ENCODE assay signal across 24 cellular contexts in genomic region chrX:150854856-150855255, GRCh38. TPM values are rescaled to one million over a fixed set of nuclear protein-coding genes. Genes with fewer than 3 reads are reported as not detected.
A peak's percentile ranks its signal among the peaks of the same experiment; 100 is the strongest.
DNase-seq lines count a peak whose midpoint lies in the region; ATAC-seq, FAIRE-seq and TF ChIP-seq lines count a peak whose summit lies in the region.
"Had no signal": no experiment of that assay in that cellular context is flagged by ENCODE, and none has a peak within 500 bp of the region (broad histone marks: within the 10 kb centered on the region; RNA-seq: fewer than 3 reads in every experiment).

No MANE protein-coding gene starts in this region.

- H3K36me3 ChIP-seq in BE2C (no peaks in the 10 kb centered on the region), DND-41 (ENCODE audit: insufficient read depth, low read length) (no peaks in the 10 kb centered on the region), kidney (ENCODE audit: control insufficient read depth in 1 of 2, insufficient read depth in 2 of 2, low read length in 2 of 2) (no peaks in the 10 kb centered on the region)
- H3K36me3 ChIP-seq: cardiac muscle cell, gastrocnemius medialis, HAP-1, Peyer's patch, transverse colon had no signal

- H3K4me3 ChIP-seq in BE2C (ENCODE audit: low read depth, low read length) (no peak overlapping the region), DND-41 (ENCODE audit: low read depth in 1 of 2, low read length in 2 of 2) (no peak overlapping the region), kidney (ENCODE audit: low read length in 2 of 2) (no peak overlapping the region)
- H3K4me3 ChIP-seq: cardiac muscle cell, gastrocnemius medialis, GM12878, HAP-1, Peyer's patch, transverse colon had no signal

- H3K4me1 ChIP-seq in BE2C: no peaks in the 10 kb centered on the region
- no peaks in the 10 kb centered on the region for H3K4me1 ChIP-seq in DND-41 (ENCODE audit: insufficient read depth, low read length)
- no peaks in the 10 kb centered on the region for H3K4me1 ChIP-seq in kidney (ENCODE audit: control insufficient read depth in 1 of 2, insufficient read depth in 1 of 2, low read depth in 1 of 2, low read length in 2 of 2)
- H3K4me1 ChIP-seq: HAP-1, parathyroid adenoma, Peyer's patch, transverse colon had no signal

- H3K9ac ChIP-seq in DND-41 (ENCODE audit: low read depth, low read length) (no peak overlapping the region), kidney (ENCODE audit: low read length in 2 of 2) (no peak overlapping the region)
- H3K9ac ChIP-seq: parathyroid adenoma, SK-N-SH had no signal

- H2AFZ ChIP-seq in DND-41 (ENCODE audit: low read depth, low read length): no peak overlapping the region
- H2AFZ ChIP-seq: parathyroid adenoma had no signal

- intact Hi-C loops in kidney (cut with DNase I): no loop called here

- H3K9me3 ChIP-seq in BE2C (no peaks in the 10 kb centered on the region), DND-41 (ENCODE audit: insufficient read depth, low read length, severe bottlenecking) (no peaks in the 10 kb centered on the region), kidney (ENCODE audit: control insufficient read depth in 1 of 2, low read length in 2 of 2) (no peaks in the 10 kb centered on the region)
- H3K9me3 ChIP-seq: gastrocnemius medialis, HAP-1, Peyer's patch, transverse colon had no signal

- H3K27me3 ChIP-seq in BE2C (no peaks in the 10 kb centered on the region), DND-41 (ENCODE audit: insufficient read depth, low read length, poor library complexity) (no peaks in the 10 kb centered on the region)
- H3K27me3 ChIP-seq: cardiac muscle cell, gastrocnemius medialis, Peyer's patch, transverse colon had no signal

- H4K20me1 ChIP-seq in DND-41 (ENCODE audit: insufficient read depth, low read length): no peaks in the 10 kb centered on the region

- peak; percentile 83 for ATAC-seq in DND-41 (ENCODE audit: insufficient read depth, low read depth)
- ATAC-seq in GM21447 (IDR thresholded peaks at IDR 0.05; ENCODE audit: unreplicated experiment): no peak
- no peak for ATAC-seq in stimulated activated naive B cell treated with anti-CD40 and anti-IgM and Interleukin-4, amounts not matched to agents 10 μg/mL and 1 μg/mL and 100 μg/mL, for 72 hours (replicated peaks)
- ATAC-seq: activated T-helper 17 cell treated with anti-CD3 and anti-CD28 coated beads, Interleukin-2, amount 50 U/mL, for 72 hours; gastrocnemius medialis; GM12878; left colon had no signal

- H3K79me2 ChIP-seq in DND-41 (ENCODE audit: insufficient read depth, low read length): no peaks in the 10 kb centered on the region

- no peak overlapping the region for H3K4me2 ChIP-seq in DND-41 (ENCODE audit: insufficient read depth, low read length)
- H3K4me2 ChIP-seq: SK-N-SH had no signal

- H3K9me3 Mint-ChIP-seq in stimulated activated naive B cell treated with anti-CD40 and anti-IgM and Interleukin-4, amounts not matched to agents 10 μg/mL and 1 μg/mL and 100 μg/mL, for 72 hours: peaks cover 12 to 30% of the 10 kb centered on the region in 2 donors

- H3K27me3 Mint-ChIP-seq in stimulated activated naive B cell treated with anti-CD40 and anti-IgM and Interleukin-4, amounts not matched to agents 10 μg/mL and 1 μg/mL and 100 μg/mL, for 72 hours: no peaks in the 10 kb centered on the region
- H3K27me3 Mint-ChIP-seq: activated T-helper 17 cell treated with anti-CD3 and anti-CD28 coated beads, Interleukin-2, amount 50 U/mL, for 72 hours; stimulated activated naive CD8-positive, alpha-beta T cell treated with anti-CD3 and anti-CD28 coated beads, Interleukin-15, Interleukin-2, amounts not matched to agents 100 ng/mL and 50 ng/mL, for 24 hours had no signal

- H3K4me1 Mint-ChIP-seq in stimulated activated naive B cell treated with anti-CD40 and anti-IgM and Interleukin-4, amounts not matched to agents 10 μg/mL and 1 μg/mL and 100 μg/mL, for 72 hours: peaks cover 2 to 4% of the 10 kb centered on the region in 2 donors
- H3K4me1 Mint-ChIP-seq: activated T-helper 17 cell treated with anti-CD3 and anti-CD28 coated beads, Interleukin-2, amount 50 U/mL, for 72 hours; nephron had no signal

- DNase-seq in BE2C (peak; percentile 4), DND-41 (peak; percentile 41), NCI-H1694 (lab: John Stamatoyannopoulos, UW) (peak; percentile 85), SHP77 (lab: John Stamatoyannopoulos, UW) (peak; percentile 80 to 83), kidney (no peak), D341Med (ENCODE audit: low spot score) (no peak)
- no peak for DNase-seq in stimulated activated naive B cell treated with anti-CD40 and anti-IgM and Interleukin-4, amounts not matched to agents 10 μg/mL and 1 μg/mL and 100 μg/mL, for 72 hours
- DNase-seq: erythroblast, gastrocnemius medialis, left colon, NCI-H1417 treated with DMSO at 0.1 percent for 48 hours, NCI-H526, Peyer's patch, SK-N-SH, transverse colon had no signal

- no peak overlapping the region for H3K4me3 Mint-ChIP-seq in stimulated activated naive B cell treated with anti-CD40 and anti-IgM and Interleukin-4, amounts not matched to agents 10 μg/mL and 1 μg/mL and 100 μg/mL, for 72 hours
- H3K4me3 Mint-ChIP-seq: activated T-helper 17 cell treated with anti-CD3 and anti-CD28 coated beads, Interleukin-2, amount 50 U/mL, for 72 hours; nephron; stimulated activated naive CD8-positive, alpha-beta T cell treated with anti-CD3 and anti-CD28 coated beads, Interleukin-15, Interleukin-2, amounts not matched to agents 100 ng/mL and 50 ng/mL, for 24 hours had no signal

- H3K36me3 Mint-ChIP-seq in stimulated activated naive B cell treated with anti-CD40 and anti-IgM and Interleukin-4, amounts not matched to agents 10 μg/mL and 1 μg/mL and 100 μg/mL, for 72 hours: peaks cover 33 to 40% of the 10 kb centered on the region in 2 donors

- TF ChIP-seq CTCF in BE2C (IDR thresholded peaks at IDR 0.05; ENCODE audit: low read depth, low read length) (no peak), DND-41 (IDR thresholded peaks at IDR 0.05; ENCODE audit: borderline replicate concordance, extremely low read depth, low read length, poor library complexity, severe bottlenecking) (peak; percentile 16), kidney (IDR thresholded peaks at IDR 0.05; ENCODE audit: borderline replicate concordance, extremely low read depth, insufficient read depth) (no peak)

- FAIRE-seq in kidney (lab: Jason Lieb, UNC): no peak
- FAIRE-seq: G401.6, GM12878 had no signal

- H3K27ac Mint-ChIP-seq in stimulated activated naive B cell treated with anti-CD40 and anti-IgM and Interleukin-4, amounts not matched to agents 10 μg/mL and 1 μg/mL and 100 μg/mL, for 72 hours: no peak overlapping the region
- H3K27ac Mint-ChIP-seq: activated T-helper 17 cell treated with anti-CD3 and anti-CD28 coated beads, Interleukin-2, amount 50 U/mL, for 72 hours; nephron; stimulated activated naive CD8-positive, alpha-beta T cell treated with anti-CD3 and anti-CD28 coated beads, Interleukin-15, Interleukin-2, amounts not matched to agents 100 ng/mL and 50 ng/mL, for 24 hours had no signal

- no peak overlapping the region for H3K27ac ChIP-seq in DND-41 (ENCODE audit: low read length)
- no peak overlapping the region for H3K27ac ChIP-seq in kidney (ENCODE audit: low read depth in 2 of 2, low read length in 2 of 2)
- H3K27ac ChIP-seq: cardiac muscle cell, gastrocnemius medialis, parathyroid adenoma, Peyer's patch, transverse colon had no signal

RNA-seq across cellular contexts. Expression of gene CD99L2, which starts 43.6 kb away (rescaled TPM):
- 24.7 TPM for polyA plus RNA-seq in BE2C (2012; ENCODE audit: insufficient read depth, insufficient read length, low read depth)
- 38.0 TPM for total RNA-seq in kidney
- polyA plus RNA-seq in kidney (ENCODE audit: insufficient read depth, low read depth, low replicate concordance): 30.9 TPM

Comparison
In these comparisons a context has a peak if more than half of its experiments do, and no peak if none do; other contexts are left out.
1. DNase-seq: peak in BE2C (single experiment), DND-41 (single experiment), NCI-H1694 (single experiment) and SHP77 (2 of 2); none in kidney (single experiment), stimulated activated naive B cell treated with anti-CD40 and anti-IgM and Interleukin-4, amounts not matched to agents 10 μg/mL and 1 μg/mL and 100 μg/mL, for 72 hours (single experiment) and D341Med (single experiment).